In the genomic region with DNA sequence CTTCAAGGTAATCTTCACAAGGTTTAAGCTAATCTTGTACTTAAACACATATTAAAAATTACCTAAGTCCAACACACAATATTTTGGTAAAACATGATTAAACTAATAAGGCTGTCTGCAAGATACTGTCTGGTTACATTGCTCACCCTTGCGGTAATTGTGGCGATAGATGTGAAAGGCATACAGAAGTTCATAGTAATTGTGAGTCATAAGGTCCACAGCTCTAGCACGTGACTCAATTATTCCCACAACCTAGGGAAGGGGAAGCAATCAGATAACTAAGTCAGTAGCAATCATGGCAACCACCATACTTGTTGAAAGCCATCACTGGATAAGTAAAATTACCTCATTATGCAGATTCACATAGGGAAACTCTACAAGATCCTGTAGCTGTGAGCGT, we compare ENCODE assay signal across 9 cellular contexts. TPM values are rescaled to one million over a fixed set of nuclear protein-coding genes. Genes with fewer than 3 reads are reported as not detected.
DNase-seq lines count a peak whose midpoint lies in the region; ATAC-seq and TF ChIP-seq lines count a peak whose summit lies in the region.
"Had no signal": no experiment of that assay in that cellular context is flagged by ENCODE, and none has a peak within 500 bp of the region (broad histone marks: within the 10 kb centered on the region; RNA-seq: fewer than 3 reads in every experiment).

No MANE protein-coding gene starts in this region.

- BruUV-seq in mammary epithelial cell (replicated peaks; lab: Mats Ljungman, UMichigan), result no TSS peak

- in situ Hi-C loops in GM23248 (cut with MboI), result no loop called here
- in situ Hi-C loops in mammary epithelial cell (cut with MboI; ENCODE audit: low sequenced_read_pairs in 2 of 2), result no loop called here

- dilution Hi-C loops in mammary epithelial cell (cut with HindIII; ENCODE audit: low sequenced_read_pairs), result no loop called here

- peaks cover 52% of the 10 kb centered on the region for H3K36me3 ChIP-seq in GM23248 (ENCODE audit: low read depth)
- peaks cover 26% of the 10 kb centered on the region for H3K36me3 ChIP-seq in mammary epithelial cell (ENCODE audit: insufficient read depth, low read length)
- H3K36me3 ChIP-seq in tibial artery, result peaks cover 74 to 94% (median 89%) of the 10 kb centered on the region in 3 donors

- H3F3A ChIP-seq in GM23248 (ENCODE audit: insufficient read depth), result peaks cover 22% of the 10 kb centered on the region

- H3K9me3 ChIP-seq in GM23248 (ENCODE audit: low read depth) (no peaks in the 10 kb centered on the region), mammary epithelial cell (replicated peaks; ENCODE audit: insufficient read depth, low read length) (no peaks in the 10 kb centered on the region), tibial artery (no peaks in the 10 kb centered on the region)

- peaks cover 17% of the 10 kb centered on the region for H3K4me1 ChIP-seq in GM23248 (ENCODE audit: insufficient read depth)
- H3K4me1 ChIP-seq in mammary epithelial cell (ENCODE audit: insufficient read depth, low read length), result no peaks in the 10 kb centered on the region
- H3K4me1 ChIP-seq in tibial artery, result peaks cover 0 to 5% (median 0%) of the 10 kb centered on the region in 4 donors

- POLR2A ChIA-PET in GM10248 (lab: Yijun Ruan, JAX), result no interaction called here

- no peaks in the 10 kb centered on the region for H3K27me3 ChIP-seq in GM23248 (replicated peaks; ENCODE audit: insufficient read depth)
- no peaks in the 10 kb centered on the region for H3K27me3 ChIP-seq in mammary epithelial cell (ENCODE audit: insufficient read depth, low read length)
- no peaks in the 10 kb centered on the region for H3K27me3 ChIP-seq in tibial artery

- no peak overlapping the region for H3K4me3 ChIP-seq in GM23248
- no peak overlapping the region for H3K4me3 ChIP-seq in mammary epithelial cell (replicated peaks in 1 of 3; ENCODE audit: insufficient read depth in 1 of 3, low read depth in 2 of 3, low read length in 3 of 3)
- H3K4me3 ChIP-seq in tibial artery, result no peak overlapping the region

- ATAC-seq in SK-N-SH treated with all-trans-retinoic acid at 6 μM for 48 hours, result peak; percentile 40; the same call in 2 of the 3 replicates
- no peak for ATAC-seq in GM21619 (IDR thresholded peaks at IDR 0.05; ENCODE audit: unreplicated experiment)
- ATAC-seq in GM18873 (IDR thresholded peaks at IDR 0.05; ENCODE audit: low FRiP score, unreplicated experiment), result no peak

- intact Hi-C loops in mammary epithelial cell (cut with micrococcal nuclease), result no loop called here
- intact Hi-C loops in tibial artery (cut with DNase I; ENCODE audit: low total_unique reads), result no loop called here

- H4K20me1 ChIP-seq in GM23248 (ENCODE audit: insufficient read depth) (no peaks in the 10 kb centered on the region), mammary epithelial cell (ENCODE audit: insufficient read depth, low read length) (no peaks in the 10 kb centered on the region)

- H2AFZ ChIP-seq in GM23248 (no peak overlapping the region), mammary epithelial cell (ENCODE audit: low read depth, low read length) (no peak overlapping the region)

- H3K79me2 ChIP-seq in GM23248 (ENCODE audit: insufficient read depth) (no peaks in the 10 kb centered on the region), mammary epithelial cell (ENCODE audit: insufficient read depth, low read length) (no peaks in the 10 kb centered on the region)

- no peaks in the 10 kb centered on the region for H3K9me2 ChIP-seq in GM23248 (ENCODE audit: insufficient read depth)

- TF ChIP-seq CTCF in mammary epithelial cell (conservative IDR thresholded peaks at IDR 0.05 in 1 of 2, IDR thresholded peaks at IDR 0.05 in 1 of 2; ENCODE audit: extremely low read depth in 1 of 2, insufficient read depth in 1 of 2, low read depth in 1 of 2, low read length in 2 of 2) (no peak), tibial artery (IDR thresholded peaks at IDR 0.05) (no peak), GM10248 (IDR thresholded peaks at IDR 0.05; ENCODE audit: control extremely low read depth, extremely low read depth, low read depth, missing control alignments) (no peak)

- H3K4me2 ChIP-seq in GM23248 (ENCODE audit: unreplicated experiment) (no peak overlapping the region), mammary epithelial cell (ENCODE audit: insufficient read depth, low read depth, low read length) (no peak overlapping the region)

- CTCF ChIA-PET in mammary epithelial cell (lab: Charles Lee; ENCODE audit: low non-redundant PET) (no interaction called here), GM10248 (lab: Yijun Ruan, JAX) (interaction anchor here (1.1 to 1.9 kb wide), 3 partner anchors 10 to 17 kb away, joined by 3 to 11 read pairs (median 5); no protein-coding TSS in a partner anchor)

- peak; percentile 77 for DNase-seq in GM23248
- DNase-seq in mammary epithelial cell, result peak; percentile 55
- DNase-seq in stimulated activated CD4-positive, alpha-beta T cell treated with anti-CD3 and anti-CD28 coated beads, Interleukin-2, amount 100 ng/mL, for 48 hours, result peak; percentile 22 to 25
- DNase-seq in tibial artery, result no peak
- no peak for DNase-seq in GM10248 (ENCODE audit: extremely low spot score)
- DNase-seq: activated gamma-delta T cell had no signal

- H3K27ac ChIP-seq in GM23248, result 0 out of 2 replicates have a peak overlapping the region, but pooled peaks have one; percentile 14
- H3K27ac ChIP-seq in mammary epithelial cell (ENCODE audit: insufficient read depth, low read depth, low read length), result no peak overlapping the region
- no peak overlapping the region for H3K27ac ChIP-seq in tibial artery

- WGBS in GM23248 (ENCODE audit: low coverage in 1 of 2, low lambda C conversion rate in 2 of 2, missing lambda C conversion rate in 2 of 2), 2 experiments, result 54 to 56% methylated on average over 4 of the region's 4 CpGs
- WGBS in mammary epithelial cell (ENCODE audit: low coverage, missing lambda C conversion rate), result 97% methylated on average over 4 of the region's 4 CpGs

- H3K9ac ChIP-seq in GM23248 (no peak overlapping the region), mammary epithelial cell (ENCODE audit: insufficient read depth, low read length) (no peak overlapping the region)

TF ChIP-seq in SK-N-SH treated with all-trans-retinoic acid at 6 μM for 48 hours, 23 proteins besides CTCF, POLR2A, EP300 and RAD21:
- TF ChIP-seq PATZ1 (CRISPR knock-in tag; IDR thresholded peaks at IDR 0.05; ENCODE audit: borderline replicate concordance) (no peak), TCF4 (CRISPR knock-in tag; IDR thresholded peaks at IDR 0.05; ENCODE audit: borderline replicate concordance) (no peak), GLIS3 (CRISPR knock-in tag; IDR thresholded peaks at IDR 0.05) (no peak)

RNA-seq across cellular contexts. Expression of gene FNBP4, which starts 30.5 kb away (rescaled TPM):
- 33.1 and 42.6 TPM in 2 replicates for total RNA-seq in GM23248 (2014; rRNA removed; shearing (Covaris generic))
- polyA plus RNA-seq in GM23248 (2016; fragmentation: Nextera tagmentation; extraction: Ambion mirVana), result 29.0 and 34.3 TPM in 2 replicates
- total RNA-seq in mammary epithelial cell, result 10 to 100 TPM; 71.7 to 87.2 TPM
- polyA plus RNA-seq in mammary epithelial cell, result 40.3 TPM
- 32.7 TPM for polyA minus RNA-seq in mammary epithelial cell

RNA-seq across cellular contexts. Expression of gene NUP160, which starts 50.5 kb away (rescaled TPM):
- total RNA-seq in GM23248 (2014; rRNA removed; shearing (Covaris generic)), result 21.0 and 23.1 TPM in 2 replicates
- polyA plus RNA-seq in GM23248 (2016; fragmentation: Nextera tagmentation; extraction: Ambion mirVana) (18.0 and 19.5 TPM in 2 replicates), mammary epithelial cell (17.6 TPM)
- total RNA-seq in mammary epithelial cell, result 10 to 100 TPM; 20.8 to 29.3 TPM
- polyA minus RNA-seq in mammary epithelial cell, result 51.7 TPM

Comparison
In these comparisons a context has a peak if more than half of its experiments do, and no peak if none do; other contexts are left out.
1. DNase-seq: peak in GM23248 (single experiment), mammary epithelial cell (single experiment) and stimulated activated CD4-positive, alpha-beta T cell treated with anti-CD3 and anti-CD28 coated beads, Interleukin-2, amount 100 ng/mL, for 48 hours (2 of 2); none in tibial artery (0 of 2) and GM10248 (single experiment).